ENCODE assay signal across 7 cellular contexts in genomic region chr22:35835998-35836691, GRCh38.
DNase-seq lines count a peak whose midpoint lies in the region; ATAC-seq and TF ChIP-seq lines count a peak whose summit lies in the region.

No MANE protein-coding gene starts in this region.

- H3K27ac ChIP-seq in brain microvascular endothelial cell (peak overlapping the region; percentile 87), stomach smooth muscle (ENCODE audit: low read length) (peak overlapping the region; percentile 25)

- no peaks in the 10 kb centered on the region for H3K9me3 ChIP-seq in stomach smooth muscle (ENCODE audit: control insufficient read depth in 2 of 2, low read length in 2 of 2)

- ATAC-seq in stimulated activated naive B cell treated with anti-CD40 and anti-IgM and Interleukin-4, amounts not matched to agents 10 μg/mL and 1 μg/mL and 100 μg/mL, for 72 hours (replicated peaks) = no peak
- no peak for ATAC-seq in T-cell (replicated peaks in 1 of 4)

- H3K27me3 ChIP-seq in brain microvascular endothelial cell (replicated peaks) = no peaks in the 10 kb centered on the region
- no peaks in the 10 kb centered on the region for H3K27me3 ChIP-seq in stomach smooth muscle (ENCODE audit: control insufficient read depth in 1 of 2, insufficient read depth in 2 of 2, low read length in 2 of 2)

- in situ Hi-C loops in brain microvascular endothelial cell (cut with HindIII; ENCODE audit: low pct_ligation_motif_present, low sequenced_read_pairs) = no loop called here

- H3K27me3 Mint-ChIP-seq in stimulated activated naive B cell treated with anti-CD40 and anti-IgM and Interleukin-4, amounts not matched to agents 10 μg/mL and 1 μg/mL and 100 μg/mL, for 72 hours = peaks cover 37 to 38% of the 10 kb centered on the region in 2 donors
- peaks cover 15 to 20% of the 10 kb centered on the region in 2 donors for H3K27me3 Mint-ChIP-seq in T-cell

- H3K36me3 ChIP-seq in brain microvascular endothelial cell (replicated peaks) (no peaks in the 10 kb centered on the region), stomach smooth muscle (ENCODE audit: control insufficient read depth in 2 of 2, insufficient read depth in 2 of 2, low read length in 2 of 2) (no peaks in the 10 kb centered on the region)

- H3K9ac ChIP-seq in stomach smooth muscle (ENCODE audit: low read length in 2 of 2) = peak overlapping the region; percentile 36 to 51

- CTCF ChIA-PET in T-cell (lab: Charles Lee) = no interaction called here

- H3K4me1 ChIP-seq in stomach smooth muscle (ENCODE audit: control insufficient read depth, insufficient read depth, low read length) = peaks cover 25% of the 10 kb centered on the region

- no peaks in the 10 kb centered on the region for H3K9me3 Mint-ChIP-seq in stimulated activated naive B cell treated with anti-CD40 and anti-IgM and Interleukin-4, amounts not matched to agents 10 μg/mL and 1 μg/mL and 100 μg/mL, for 72 hours
- H3K9me3 Mint-ChIP-seq in T-cell = no peaks in the 10 kb centered on the region

- DNase-seq in HCEC 1CT = peak; percentile 83
- peak; percentile 80 for DNase-seq in NCI-H345 treated with DMSO at 0.1 percent for 48 hours (lab: John Stamatoyannopoulos, UW; ENCODE audit: unreplicated experiment)
- DNase-seq in brain microvascular endothelial cell = peak; percentile 78
- peak; percentile 61 for DNase-seq in inferior parietal cortex (ENCODE audit: extremely low spot score)
- no peak for DNase-seq in stimulated activated naive B cell treated with anti-CD40 and anti-IgM and Interleukin-4, amounts not matched to agents 10 μg/mL and 1 μg/mL and 100 μg/mL, for 72 hours
- no peak for DNase-seq in T-cell

- no peak overlapping the region for H3K4me3 Mint-ChIP-seq in stimulated activated naive B cell treated with anti-CD40 and anti-IgM and Interleukin-4, amounts not matched to agents 10 μg/mL and 1 μg/mL and 100 μg/mL, for 72 hours
- no peak overlapping the region for H3K4me3 Mint-ChIP-seq in T-cell

- H3K36me3 Mint-ChIP-seq in stimulated activated naive B cell treated with anti-CD40 and anti-IgM and Interleukin-4, amounts not matched to agents 10 μg/mL and 1 μg/mL and 100 μg/mL, for 72 hours = no peaks in the 10 kb centered on the region
- no peaks in the 10 kb centered on the region for H3K36me3 Mint-ChIP-seq in T-cell

- POLR2A ChIA-PET in T-cell (lab: Charles Lee) = no interaction called here

- H3K4me1 Mint-ChIP-seq in stimulated activated naive B cell treated with anti-CD40 and anti-IgM and Interleukin-4, amounts not matched to agents 10 μg/mL and 1 μg/mL and 100 μg/mL, for 72 hours = peaks cover 7 to 10% of the 10 kb centered on the region in 2 donors
- H3K4me1 Mint-ChIP-seq in T-cell = peaks cover 7 to 12% (median 10%) of the 10 kb centered on the region in 3 donors

- TF ChIP-seq CTCF in brain microvascular endothelial cell (IDR thresholded peaks at IDR 0.05; ENCODE audit: low read depth, low read length, missing control alignments) = no peak

- H3K4me3 ChIP-seq in brain microvascular endothelial cell (ENCODE audit: low read depth, low read length) (peak overlapping the region; percentile 52), stomach smooth muscle (ENCODE audit: low read length in 2 of 2) (peak overlapping the region; percentile 66 to 73)

- no peak overlapping the region for H3K27ac Mint-ChIP-seq in stimulated activated naive B cell treated with anti-CD40 and anti-IgM and Interleukin-4, amounts not matched to agents 10 μg/mL and 1 μg/mL and 100 μg/mL, for 72 hours
- peak overlapping the region in 1 of 2 donors; percentile 24 for H3K27ac Mint-ChIP-seq in T-cell

Comparison
In these comparisons a context has a peak if more than half of its experiments do, and no peak if none do; other contexts are left out.
1. DNase-seq: peak in HCEC 1CT (single experiment), NCI-H345 treated with DMSO at 0.1 percent for 48 hours (single experiment), brain microvascular endothelial cell (single experiment) and inferior parietal cortex (single experiment); none in stimulated activated naive B cell treated with anti-CD40 and anti-IgM and Interleukin-4, amounts not matched to agents 10 μg/mL and 1 μg/mL and 100 μg/mL, for 72 hours (single experiment) and T-cell (0 of 34).